Comparison of ENCODE assay signal across 8 cellular contexts in the genomic region with DNA sequence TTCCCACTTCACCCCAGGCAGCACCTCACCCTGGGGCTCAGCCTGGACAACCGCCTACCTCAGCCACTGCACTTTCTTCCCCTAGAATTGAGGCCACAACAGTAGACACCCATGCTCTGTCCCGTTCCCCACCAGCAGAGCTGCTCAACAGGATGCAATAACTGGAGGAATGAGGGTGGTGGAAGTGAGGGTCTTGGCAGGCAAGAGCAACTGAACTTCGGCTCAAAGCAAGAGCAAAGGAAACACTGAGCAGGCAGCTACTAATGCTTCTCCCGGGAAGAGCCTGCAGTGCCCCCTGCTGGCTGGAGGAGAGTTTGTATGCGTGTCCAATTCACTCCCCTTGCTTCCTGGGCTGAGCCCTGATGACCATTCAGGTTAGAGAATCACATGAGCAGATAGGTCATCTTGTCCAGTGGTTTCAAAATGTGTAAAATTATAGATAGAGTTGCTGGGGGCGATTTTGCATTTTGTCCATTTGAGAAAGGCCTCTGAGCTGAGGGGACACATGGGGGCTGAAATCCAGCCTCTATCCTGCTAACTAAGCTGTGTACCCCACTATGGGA.
DNase-seq lines count a peak whose midpoint lies in the region; TF ChIP-seq lines count a peak whose summit lies in the region.

No MANE protein-coding gene starts in this region.

- no peaks in the 10 kb centered on the region for H3K36me3 Mint-ChIP-seq in T-helper 1 cell treated with Interleukin-12 subunit alpha and Interleukin-12 subunit beta and Interleukin-4 antibody, amounts not matched to agents 30 μg/mL and 1 μg/mL, for 36 hours (ENCODE audit: low read depth)

- H3K4me3 Mint-ChIP-seq in T-helper 1 cell treated with Interleukin-12 subunit alpha and Interleukin-12 subunit beta and Interleukin-4 antibody, amounts not matched to agents 30 μg/mL and 1 μg/mL, for 36 hours = peak overlapping the region; percentile 59

- peaks cover 3% of the 10 kb centered on the region for H3K27me3 Mint-ChIP-seq in T-helper 1 cell treated with Interleukin-12 subunit alpha and Interleukin-12 subunit beta and Interleukin-4 antibody, amounts not matched to agents 30 μg/mL and 1 μg/mL, for 36 hours (ENCODE audit: low read depth)

- no peak for TF ChIP-seq POLR2A in NB4 (IDR thresholded peaks at IDR 0.05; ENCODE audit: extremely low read depth, insufficient read length)

- DNase-seq in NCI-H2171 treated with DMSO at 0.1 percent for 48 hours (lab: John Stamatoyannopoulos, UW) (peak; percentile 21), NCI-H2171 (lab: John Stamatoyannopoulos, UW) (no peak), NB4 (ENCODE audit: low read depth) (peak; percentile 82), anterior cingulate cortex (lab: John Stamatoyannopoulos, UW) (peak in 31 of 58 donors; percentile 5 to 66 (median 20)), iPS-NIHi11 (ENCODE audit: low spot score) (peak; percentile 82), putamen (ENCODE audit: low spot score) (no peak)
- DNase-seq in stimulated activated CD4-positive, alpha-beta T cell treated with anti-CD3 and anti-CD28 coated beads, Interleukin-1b, Interleukin-23, amount 100 ng/mL, for 1 hour (ENCODE audit: low read depth in 2 of 2) = peak; percentile 29 to 43

- H3K4me1 Mint-ChIP-seq in T-helper 1 cell treated with Interleukin-12 subunit alpha and Interleukin-12 subunit beta and Interleukin-4 antibody, amounts not matched to agents 30 μg/mL and 1 μg/mL, for 36 hours (ENCODE audit: low read depth) = peaks cover 14% of the 10 kb centered on the region

- H3K9me3 Mint-ChIP-seq in T-helper 1 cell treated with Interleukin-12 subunit alpha and Interleukin-12 subunit beta and Interleukin-4 antibody, amounts not matched to agents 30 μg/mL and 1 μg/mL, for 36 hours = no peaks in the 10 kb centered on the region

- peak; percentile 84 for TF ChIP-seq CTCF in NB4 (IDR thresholded peaks at IDR 0.05; ENCODE audit: low read depth, low read length)

- no peak overlapping the region for H3K27ac Mint-ChIP-seq in T-helper 1 cell treated with Interleukin-12 subunit alpha and Interleukin-12 subunit beta and Interleukin-4 antibody, amounts not matched to agents 30 μg/mL and 1 μg/mL, for 36 hours

- no peak overlapping the region for H3K4me3 ChIP-seq in NB4 (ENCODE audit: low read depth, low read length)

Comparison
In these comparisons a context has a peak if more than half of its experiments do, and no peak if none do; other contexts are left out.
1. DNase-seq: peak in NCI-H2171 treated with DMSO at 0.1 percent for 48 hours (single experiment), NB4 (single experiment), anterior cingulate cortex (31 of 58), iPS-NIHi11 (single experiment) and stimulated activated CD4-positive, alpha-beta T cell treated with anti-CD3 and anti-CD28 coated beads, Interleukin-1b, Interleukin-23, amount 100 ng/mL, for 1 hour (2 of 2); none in NCI-H2171 (single experiment) and putamen (single experiment).